In genomic region chr20:54452277-54452676, GRCh38 we compare ENCODE assay signal across 9 cellular contexts. TPM values are rescaled to one million over a fixed set of nuclear protein-coding genes. Genes with fewer than 3 reads are reported as not detected.
"Had no signal": no experiment of that assay in that cellular context is flagged by ENCODE, and none has a peak within 500 bp of the region (broad histone marks: within the 10 kb centered on the region; RNA-seq: fewer than 3 reads in every experiment).

No MANE protein-coding gene starts in this region.

- DNase-seq: H9, HCEC 1CT, KG1 had no signal

- FAIRE-seq: H1, H54, HTR-8/SVneo had no signal

- ATAC-seq: GM23338 had no signal

- H3K4me3 ChIP-seq: GM23338 had no signal

- H3K4me2 ChIP-seq: GM23338 had no signal

RNA-seq across cellular contexts. Expression of gene DOK5, which starts 23.1 kb away (rescaled TPM):
- total RNA-seq: HT-29 had no signal
- polyA plus RNA-seq: IgD-negative memory B cell had no signal
